Comparison of ENCODE assay signal across 13 cellular contexts in genomic region chr19:6667114-6667627, GRCh38. TPM values are rescaled to one million over a fixed set of nuclear protein-coding genes. Genes with fewer than 3 reads are reported as not detected.
DNase-seq lines count a peak whose midpoint lies in the region; ATAC-seq, FAIRE-seq and TF ChIP-seq lines count a peak whose summit lies in the region.
"Had no signal": no experiment of that assay in that cellular context is flagged by ENCODE, and none has a peak within 500 bp of the region (broad histone marks: within the 10 kb centered on the region; RNA-seq: fewer than 3 reads in every experiment).

No MANE protein-coding gene starts in this region.

- peaks cover 40% of the 10 kb centered on the region for H3K36me3 Mint-ChIP-seq in activated CD8-positive, alpha-beta memory T cell treated with anti-CD3 and anti-CD28 coated beads, Interleukin-2, amount 10 ng/mL, durations not matched to agents 7 days and 5 days
- peaks cover 11% of the 10 kb centered on the region for H3K36me3 Mint-ChIP-seq in activated naive CD8-positive, alpha-beta T cell

- H3K9me3 ChIP-seq in RWPE2 (ENCODE audit: severe bottlenecking) = no peaks in the 10 kb centered on the region
- H3K9me3 ChIP-seq: SJCRH30, testis had no signal

- no peak for FAIRE-seq in frontal cortex (lab: Jason Lieb, UNC)
- FAIRE-seq: endothelial cell of umbilical vein had no signal

- no peaks in the 10 kb centered on the region for H3K27me3 ChIP-seq in RWPE2 (ENCODE audit: insufficient read depth, poor library complexity, severe bottlenecking)
- H3K27me3 ChIP-seq: SJCRH30, testis had no signal

- CTCF ChIA-PET in activated CD8-positive, alpha-beta memory T cell treated with anti-CD3 and anti-CD28 coated beads, Interleukin-2, amount 10 ng/mL, durations not matched to agents 7 days and 5 days (lab: Charles Lee) = interaction anchor here (1.2 kb wide), 2 partner anchors 14 to 33 kb away, joined by 3 to 6 read pairs; no protein-coding TSS in a partner anchor

- peak overlapping the region; percentile 63 for H3K4me3 Mint-ChIP-seq in activated CD8-positive, alpha-beta memory T cell treated with anti-CD3 and anti-CD28 coated beads, Interleukin-2, amount 10 ng/mL, durations not matched to agents 7 days and 5 days
- H3K4me3 Mint-ChIP-seq in activated naive CD8-positive, alpha-beta T cell = peak overlapping the region; percentile 99

- H3K4me1 Mint-ChIP-seq in activated CD8-positive, alpha-beta memory T cell treated with anti-CD3 and anti-CD28 coated beads, Interleukin-2, amount 10 ng/mL, durations not matched to agents 7 days and 5 days = peaks cover 40% of the 10 kb centered on the region
- peaks cover 36% of the 10 kb centered on the region for H3K4me1 Mint-ChIP-seq in activated naive CD8-positive, alpha-beta T cell (ENCODE audit: low read depth)

- H3K4me3 ChIP-seq in RWPE2 (ENCODE audit: severe bottlenecking) = no peak overlapping the region
- H3K4me3 ChIP-seq: SJCRH30, testis had no signal

- peaks cover 3% of the 10 kb centered on the region for H3K27me3 Mint-ChIP-seq in activated CD8-positive, alpha-beta memory T cell treated with anti-CD3 and anti-CD28 coated beads, Interleukin-2, amount 10 ng/mL, durations not matched to agents 7 days and 5 days
- no peaks in the 10 kb centered on the region for H3K27me3 Mint-ChIP-seq in activated naive CD8-positive, alpha-beta T cell

- no peaks in the 10 kb centered on the region for H3K4me1 ChIP-seq in RWPE2 (ENCODE audit: insufficient read depth, poor library complexity, severe bottlenecking)
- H3K4me1 ChIP-seq: SJCRH30, testis had no signal

- DNase-seq in activated CD8-positive, alpha-beta memory T cell treated with anti-CD3 and anti-CD28 coated beads, Interleukin-2, amount 10 ng/mL, durations not matched to agents 7 days and 5 days = peak; percentile 68
- DNase-seq in activated CD8-positive, alpha-beta memory T cell treated with anti-CD3 and anti-CD28 coated beads, Interleukin-2, amount 50 U/mL, for 48 hours = no peak
- DNase-seq in RWPE2 (ENCODE audit: low spot score) (peak; percentile 71), NCI-H187 treated with DMSO at 0.1 percent for 48 hours (lab: John Stamatoyannopoulos, UW) (no peak), NCI-H146 (lab: John Stamatoyannopoulos, UW) (no peak), frontal cortex (ENCODE audit: low spot score in 2 of 2) (no peak)
- DNase-seq in stimulated activated CD4-positive, alpha-beta T cell treated with anti-CD3 and anti-CD28 coated beads, Interleukin-1b, Interleukin-23, amount 100 ng/mL, for 48 hours = peak; percentile 45
- DNase-seq: DND-41, SJCRH30, testis had no signal

- H3K9me3 Mint-ChIP-seq in activated CD8-positive, alpha-beta memory T cell treated with anti-CD3 and anti-CD28 coated beads, Interleukin-2, amount 10 ng/mL, durations not matched to agents 7 days and 5 days (ENCODE audit: low read depth) = no peaks in the 10 kb centered on the region
- no peaks in the 10 kb centered on the region for H3K9me3 Mint-ChIP-seq in activated naive CD8-positive, alpha-beta T cell (ENCODE audit: low read depth)

- no peak overlapping the region for H3K27ac Mint-ChIP-seq in activated CD8-positive, alpha-beta memory T cell treated with anti-CD3 and anti-CD28 coated beads, Interleukin-2, amount 10 ng/mL, durations not matched to agents 7 days and 5 days
- peak overlapping the region; percentile 86 for H3K27ac Mint-ChIP-seq in activated naive CD8-positive, alpha-beta T cell

- TF ChIP-seq CTCF in RWPE2 (IDR thresholded peaks at IDR 0.05; ENCODE audit: poor library complexity, severe bottlenecking) = no peak

- no peak overlapping the region for H3K27ac ChIP-seq in RWPE2 (ENCODE audit: poor library complexity, severe bottlenecking)
- H3K27ac ChIP-seq: SJCRH30, testis had no signal

- ATAC-seq in activated CD8-positive, alpha-beta memory T cell treated with anti-CD3 and anti-CD28 coated beads, Interleukin-2, amount 10 ng/mL, durations not matched to agents 7 days and 5 days = no peak
- ATAC-seq in RWPE2 (ENCODE audit: low read depth) = peak; percentile 78

- H3K36me3 ChIP-seq in RWPE2 (ENCODE audit: low read depth) = no peaks in the 10 kb centered on the region
- H3K36me3 ChIP-seq: SJCRH30 had no signal

RNA-seq across cellular contexts. Expression of gene TNFSF14, which starts 2.8 kb away (rescaled TPM):
- 10 to 100 TPM; 31.1 to 55.9 TPM for total RNA-seq in activated CD8-positive, alpha-beta memory T cell treated with anti-CD3 and anti-CD28 coated beads, Interleukin-2, amount 10 ng/mL, durations not matched to agents 7 days and 5 days
- not detected for total RNA-seq in frontal cortex
- total RNA-seq: endothelial cell of umbilical vein, NCI-H460, SJCRH30 had no signal

RNA-seq across cellular contexts. Expression of gene C3, which starts 53.3 kb away (rescaled TPM):
- total RNA-seq in activated CD8-positive, alpha-beta memory T cell treated with anti-CD3 and anti-CD28 coated beads, Interleukin-2, amount 10 ng/mL, durations not matched to agents 7 days and 5 days = 1 to 10 TPM in 1 of 2 experiments, under 1 TPM in 1; 0.67 to 1.0 TPM
- 11.4 TPM for total RNA-seq in frontal cortex
- total RNA-seq: endothelial cell of umbilical vein, SJCRH30 had no signal

Comparison
In these comparisons a context has a peak if more than half of its experiments do, and no peak if none do; other contexts are left out.
1. DNase-seq: peak in activated CD8-positive, alpha-beta memory T cell treated with anti-CD3 and anti-CD28 coated beads, Interleukin-2, amount 10 ng/mL, durations not matched to agents 7 days and 5 days (single experiment), RWPE2 (single experiment) and stimulated activated CD4-positive, alpha-beta T cell treated with anti-CD3 and anti-CD28 coated beads, Interleukin-1b, Interleukin-23, amount 100 ng/mL, for 48 hours (single experiment); none in activated CD8-positive, alpha-beta memory T cell treated with anti-CD3 and anti-CD28 coated beads, Interleukin-2, amount 50 U/mL, for 48 hours (single experiment), NCI-H187 treated with DMSO at 0.1 percent for 48 hours (single experiment), NCI-H146 (single experiment) and frontal cortex (0 of 2).
2. RNA of gene TNFSF14, which starts 2.8 kb away (total RNA-seq): 31.1 to 55.9 TPM in activated CD8-positive, alpha-beta memory T cell treated with anti-CD3 and anti-CD28 coated beads, Interleukin-2, amount 10 ng/mL, durations not matched to agents 7 days and 5 days; not detected in frontal cortex (single experiment); every median in the first group is over 10 times any median in the second.